ENCODE assay signal across 20 cellular contexts in the genomic region with DNA sequence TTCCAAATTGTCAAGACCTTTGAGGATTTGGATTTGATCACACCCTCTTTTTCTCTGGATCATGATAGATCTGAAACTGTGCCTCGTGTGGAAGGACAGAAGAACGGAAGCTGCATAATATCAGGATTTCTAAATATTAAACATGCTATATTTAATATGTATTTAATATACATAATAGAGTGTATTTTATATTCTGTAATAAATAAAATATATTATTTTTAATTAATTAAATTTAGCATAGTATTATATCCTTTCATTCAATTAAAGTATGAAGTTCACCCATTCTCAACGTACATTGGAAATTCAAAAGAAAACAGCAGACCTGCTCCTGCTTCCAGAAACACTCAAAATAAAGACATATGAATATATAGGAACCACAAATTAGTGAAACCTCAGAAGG.
"Had no signal": no experiment of that assay in that cellular context is flagged by ENCODE, and none has a peak within 500 bp of the region (broad histone marks: within the 10 kb centered on the region; RNA-seq: fewer than 3 reads in every experiment).

No MANE protein-coding gene starts in this region.

- FAIRE-seq: endothelial cell of umbilical vein had no signal

- H3K27ac ChIP-seq: coronary artery, heart left ventricle, testis, tibial nerve had no signal

- H3K27me3 ChIP-seq: testis, tibial nerve had no signal

- H3K27ac Mint-ChIP-seq: endodermal cell; nephron progenitor cell; stimulated activated effector memory CD8-positive, alpha-beta T cell treated with anti-CD3 and anti-CD28 coated beads, Interleukin-12 subunit alpha, Interleukin-12 subunit beta, amount 100 ng/mL, for 72 hours; stimulated activated naive CD8-positive, alpha-beta T cell treated with anti-CD3 and anti-CD28 coated beads, Interleukin-15, amount 100 ng/mL, for 72 hours had no signal

- H3K4me1 Mint-ChIP-seq: endodermal cell; nephron progenitor cell; stimulated activated effector memory CD8-positive, alpha-beta T cell treated with anti-CD3 and anti-CD28 coated beads, Interleukin-12 subunit alpha, Interleukin-12 subunit beta, amount 100 ng/mL, for 72 hours had no signal

- H3K9me3 ChIP-seq: heart left ventricle, testis, tibial nerve had no signal

- DNase-seq: effector CD4-positive, alpha-beta T cell; endodermal cell; erythroblast; foreskin melanocyte; heart left ventricle; hippocampal formation; left colon; left ventricle myocardium superior; naive B cell; nephron progenitor cell; right cardiac atrium; stimulated activated CD4-positive, alpha-beta T cell treated with anti-CD3 and anti-CD28 coated beads, Interleukin-4, amount 100 ng/mL, for 1 hour; stimulated activated CD8-positive, alpha-beta memory T cell treated with anti-CD3 and anti-CD28 coated beads, Interleukin-4, amount 100 ng/mL, for 48 hours; stimulated activated naive CD8-positive, alpha-beta T cell treated with anti-CD3 and anti-CD28 coated beads, Interleukin-15, amount 100 ng/mL, for 72 hours; testis had no signal

- H3K36me3 ChIP-seq: heart left ventricle, tibial nerve had no signal

- H3K36me3 Mint-ChIP-seq: naive B cell; stimulated activated effector memory CD8-positive, alpha-beta T cell treated with anti-CD3 and anti-CD28 coated beads, Interleukin-12 subunit alpha, Interleukin-12 subunit beta, amount 100 ng/mL, for 72 hours had no signal

- ATAC-seq: heart left ventricle; left colon; left ventricle myocardium superior; right cardiac atrium; stimulated activated naive CD8-positive, alpha-beta T cell treated with anti-CD3 and anti-CD28 coated beads, Interleukin-15, amount 100 ng/mL, for 72 hours had no signal

- H3K4me1 ChIP-seq: heart left ventricle, testis had no signal

- H3K9me3 Mint-ChIP-seq: endodermal cell; naive B cell; stimulated activated effector memory CD8-positive, alpha-beta T cell treated with anti-CD3 and anti-CD28 coated beads, Interleukin-12 subunit alpha, Interleukin-12 subunit beta, amount 100 ng/mL, for 72 hours; stimulated activated naive CD8-positive, alpha-beta T cell treated with anti-CD3 and anti-CD28 coated beads, Interleukin-15, amount 100 ng/mL, for 72 hours had no signal

- H3K4me3 ChIP-seq: coronary artery, heart left ventricle, lung, testis, tibial nerve had no signal

- H3K4me3 Mint-ChIP-seq: endodermal cell; naive B cell; nephron progenitor cell; stimulated activated effector memory CD8-positive, alpha-beta T cell treated with anti-CD3 and anti-CD28 coated beads, Interleukin-12 subunit alpha, Interleukin-12 subunit beta, amount 100 ng/mL, for 72 hours; stimulated activated naive CD8-positive, alpha-beta T cell treated with anti-CD3 and anti-CD28 coated beads, Interleukin-15, amount 100 ng/mL, for 72 hours had no signal
